ENCODE assay signal across 1 cellular context in genomic region chr1:11908139-11909021, GRCh38.
A peak's percentile ranks its signal among the peaks of the same experiment; 100 is the strongest.
TF ChIP-seq lines count a peak whose summit lies in the region.

No MANE protein-coding gene starts in this region.

TF ChIP-seq in HepG2, 621 proteins besides CTCF, POLR2A, EP300 and RAD21 (continued from another document and continues in another):
- TF ChIP-seq SNAPC4 (CRISPR knock-in tag; IDR thresholded peaks at IDR 0.05) (peak; percentile 99), STAG1 (CRISPR knock-in tag; IDR thresholded peaks at IDR 0.05) (peak; percentile 10; the same call in 1 of the 2 replicates), JUN (CRISPR knock-in tag; IDR thresholded peaks at IDR 0.05) (no peak), ERF (CRISPR knock-in tag; IDR thresholded peaks at IDR 0.05) (peak; percentile 76; the same call in 1 of the 2 replicates), SOX6 (IDR thresholded peaks at IDR 0.05) (no peak), SOX6 (CRISPR knock-in tag; IDR thresholded peaks at IDR 0.05) (peak; percentile 74), ZNF776 (CRISPR knock-in tag; IDR thresholded peaks at IDR 0.05) (no peak), AFF4 (CRISPR knock-in tag; IDR thresholded peaks at IDR 0.05) (peak; percentile 94), JUNB (CRISPR knock-in tag; IDR thresholded peaks at IDR 0.05; ENCODE audit: borderline replicate concordance) (no peak), KLF11 (CRISPR knock-in tag; IDR thresholded peaks at IDR 0.05) (peak; percentile 61; the same call in 1 of the 2 replicates), ZNF746 (CRISPR knock-in tag; IDR thresholded peaks at IDR 0.05) (no peak; the same call in 1 of the 2 replicates), TOPORS (CRISPR knock-in tag; IDR thresholded peaks at IDR 0.05) (no peak), TMF1 (CRISPR knock-in tag; IDR thresholded peaks at IDR 0.05; ENCODE audit: low read depth) (no peak), MED1 (CRISPR knock-in tag; IDR thresholded peaks at IDR 0.05) (peak; percentile 100), JARID2 (CRISPR knock-in tag; IDR thresholded peaks at IDR 0.05; ENCODE audit: insufficient replicate concordance) (peak; percentile 18), ZNF143 (CRISPR knock-in tag; IDR thresholded peaks at IDR 0.05) (peak; percentile 88), MAZ (IDR thresholded peaks at IDR 0.05; ENCODE audit: borderline replicate concordance, low read depth, low read length) (no peak), MAZ (CRISPR knock-in tag; IDR thresholded peaks at IDR 0.05; ENCODE audit: low read depth) (peak; percentile 76), RFX5 (IDR thresholded peaks at IDR 0.05; ENCODE audit: low read depth, low read length) (no peak), ZBTB37 (CRISPR knock-in tag; IDR thresholded peaks at IDR 0.05) (no peak), EED (CRISPR knock-in tag; IDR thresholded peaks at IDR 0.05) (no peak), PHF5A (CRISPR knock-in tag; IDR thresholded peaks at IDR 0.05; ENCODE audit: low read depth, unreplicated experiment) (peak; percentile 91), ZBTB49 (CRISPR knock-in tag; IDR thresholded peaks at IDR 0.05; ENCODE audit: borderline replicate concordance) (0 out of 2 replicates have a peak, but pooled peaks have one; percentile 66), FOXA3 (CRISPR knock-in tag; IDR thresholded peaks at IDR 0.05) (peak; percentile 63), PAXIP1 (CRISPR knock-in tag; conservative IDR thresholded peaks at IDR 0.05) (0 out of 2 replicates have a peak, but pooled peaks have one; percentile 56), TARDBP (CRISPR knock-in tag; IDR thresholded peaks at IDR 0.05) (peak; percentile 86; the same call in 1 of the 2 replicates), HOXA7 (CRISPR knock-in tag; IDR thresholded peaks at IDR 0.05) (no peak), YY1 (IDR thresholded peaks at IDR 0.05; ENCODE audit: insufficient read depth, insufficient replicate concordance, low read depth, low read length) (peak; percentile 4), STAT6 (CRISPR knock-in tag; IDR thresholded peaks at IDR 0.05; ENCODE audit: borderline replicate concordance) (no peak; the same call in 1 of the 2 replicates), KLF9 (CRISPR knock-in tag; IDR thresholded peaks at IDR 0.05; ENCODE audit: low read depth) (no peak; the same call in 1 of the 2 replicates), KDM1A (CRISPR knock-in tag; IDR thresholded peaks at IDR 0.05) (no peak), ZNF558 (CRISPR knock-in tag; IDR thresholded peaks at IDR 0.05; ENCODE audit: borderline replicate concordance) (peak; percentile 76; the same call in 1 of the 2 replicates), SRSF4 (IDR thresholded peaks at IDR 0.05; ENCODE audit: low read depth, low read length, poor library complexity, severe bottlenecking) (no peak), RORA (CRISPR knock-in tag; IDR thresholded peaks at IDR 0.05) (peak; percentile 80; the same call in 1 of the 2 replicates), HNF4A (CRISPR knock-in tag; IDR thresholded peaks at IDR 0.05) (no peak), HOXA9 (CRISPR knock-in tag; IDR thresholded peaks at IDR 0.05; ENCODE audit: borderline replicate concordance) (peak; percentile 66; the same call in 1 of the 2 replicates)
- TF ChIP-seq, protein P1, sequence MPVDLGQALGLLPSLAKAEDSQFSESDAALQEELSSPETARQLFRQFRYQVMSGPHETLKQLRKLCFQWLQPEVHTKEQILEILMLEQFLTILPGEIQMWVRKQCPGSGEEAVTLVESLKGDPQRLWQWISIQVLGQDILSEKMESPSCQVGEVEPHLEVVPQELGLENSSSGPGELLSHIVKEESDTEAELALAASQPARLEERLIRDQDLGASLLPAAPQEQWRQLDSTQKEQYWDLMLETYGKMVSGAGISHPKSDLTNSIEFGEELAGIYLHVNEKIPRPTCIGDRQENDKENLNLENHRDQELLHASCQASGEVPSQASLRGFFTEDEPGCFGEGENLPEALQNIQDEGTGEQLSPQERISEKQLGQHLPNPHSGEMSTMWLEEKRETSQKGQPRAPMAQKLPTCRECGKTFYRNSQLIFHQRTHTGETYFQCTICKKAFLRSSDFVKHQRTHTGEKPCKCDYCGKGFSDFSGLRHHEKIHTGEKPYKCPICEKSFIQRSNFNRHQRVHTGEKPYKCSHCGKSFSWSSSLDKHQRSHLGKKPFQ (CRISPR knock-in tag; IDR thresholded peaks at IDR 0.05; ENCODE audit: insufficient replicate concordance): peak; percentile 75
- TF ChIP-seq, protein P2, sequence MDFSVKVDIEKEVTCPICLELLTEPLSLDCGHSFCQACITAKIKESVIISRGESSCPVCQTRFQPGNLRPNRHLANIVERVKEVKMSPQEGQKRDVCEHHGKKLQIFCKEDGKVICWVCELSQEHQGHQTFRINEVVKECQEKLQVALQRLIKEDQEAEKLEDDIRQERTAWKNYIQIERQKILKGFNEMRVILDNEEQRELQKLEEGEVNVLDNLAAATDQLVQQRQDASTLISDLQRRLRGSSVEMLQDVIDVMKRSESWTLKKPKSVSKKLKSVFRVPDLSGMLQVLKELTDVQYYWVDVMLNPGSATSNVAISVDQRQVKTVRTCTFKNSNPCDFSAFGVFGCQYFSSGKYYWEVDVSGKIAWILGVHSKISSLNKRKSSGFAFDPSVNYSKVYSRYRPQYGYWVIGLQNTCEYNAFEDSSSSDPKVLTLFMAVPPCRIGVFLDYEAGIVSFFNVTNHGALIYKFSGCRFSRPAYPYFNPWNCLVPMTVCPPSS (IDR thresholded peaks at IDR 0.05): no peak
